31 cellular contexts compared by ENCODE assay signal in genomic region chr12:113486722-113487121, GRCh38. TPM values are rescaled to one million over a fixed set of nuclear protein-coding genes. Genes with fewer than 3 reads are reported as not detected.
"Had no signal": no experiment of that assay in that cellular context is flagged by ENCODE, and none has a peak within 500 bp of the region (broad histone marks: within the 10 kb centered on the region; RNA-seq: fewer than 3 reads in every experiment).

No MANE protein-coding gene starts in this region.

- H3K4me1 ChIP-seq: colonic mucosa, esophagus squamous epithelium, gastrocnemius medialis, heart right ventricle, left lung, lower lobe of right lung had no signal

- ATAC-seq: effector memory CD8-positive, alpha-beta T cell; esophagus mucosa; gastrocnemius medialis; heart right ventricle; left cardiac atrium; left lung; left ventricle myocardium superior; lower lobe of right lung had no signal

- DNase-seq: colonic mucosa; cortex of kidney; effector CD8-positive, alpha-beta T cell; effector memory CD8-positive, alpha-beta T cell; endodermal cell; erythroblast; esophagus squamous epithelium; foreskin fibroblast; foreskin melanocyte; gastrocnemius medialis; glutamatergic neuron; head of caudate nucleus; heart right ventricle; hippocampal formation; left cardiac atrium; left lung; left ventricle myocardium superior; lower lobe of right lung; mesenchymal stem cell; midbrain had no signal

- H3K36me3 ChIP-seq: colonic mucosa, esophagus squamous epithelium, gastrocnemius medialis, heart right ventricle, left lung, lower lobe of right lung had no signal

- H3K4me3 ChIP-seq: colonic mucosa, esophagus squamous epithelium, gastrocnemius medialis, heart right ventricle, left lung, lower lobe of right lung had no signal

- H3K9me3 ChIP-seq: colonic mucosa, esophagus squamous epithelium, gastrocnemius medialis, heart right ventricle, left lung, lower lobe of right lung had no signal

- H3K27ac ChIP-seq: colonic mucosa, epithelial cell of prostate, esophagus squamous epithelium, gastrocnemius medialis, heart right ventricle, left lung, lower lobe of right lung had no signal

- FAIRE-seq: endometrium, islet of Langerhans, keratinocyte had no signal

RNA-seq across cellular contexts. Expression of gene LHX5, which starts 15.1 kb away (rescaled TPM):
- total RNA-seq: colonic mucosa, dermis microvascular lymphatic vessel endothelial cell, esophagus mucosa, esophagus squamous epithelium, gastrocnemius medialis, glomerular endothelial cell, heart right ventricle, left cardiac atrium, left lung, left ventricle myocardium superior, lower leg skin, lower lobe of right lung, lung microvascular endothelial cell, mononuclear cell, mucosa of gallbladder had no signal
- polyA plus RNA-seq: heart right ventricle had no signal
